17 cellular contexts compared by ENCODE assay signal in the genomic region with DNA sequence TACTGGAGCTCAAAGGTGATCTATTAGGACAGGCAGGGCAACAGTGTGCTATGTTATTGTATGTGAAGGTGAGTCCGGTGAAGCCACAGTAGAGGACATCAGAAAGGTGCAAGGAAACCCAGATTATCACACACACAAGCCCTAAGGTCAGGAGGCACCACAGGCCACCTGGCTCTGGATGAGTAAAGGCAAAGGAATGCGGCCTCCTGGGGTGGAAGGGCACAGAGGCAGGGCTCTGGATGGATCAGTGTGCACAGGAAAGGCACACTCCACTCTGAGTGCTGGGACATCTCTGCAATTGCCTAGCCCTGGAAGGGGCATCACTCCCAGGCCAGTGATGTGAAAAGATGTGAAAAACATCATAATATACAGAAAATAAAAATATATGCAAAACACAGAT.
DNase-seq lines count a peak whose midpoint lies in the region; ATAC-seq and TF ChIP-seq lines count a peak whose summit lies in the region.
"Had no signal": no experiment of that assay in that cellular context is flagged by ENCODE, and none has a peak within 500 bp of the region (broad histone marks: within the 10 kb centered on the region; RNA-seq: fewer than 3 reads in every experiment).

No MANE protein-coding gene starts in this region.

- no peaks in the 10 kb centered on the region; the same call in 1 of the 2 replicates for H3K27me3 ChIP-seq in H7 (ENCODE audit: control insufficient read depth, insufficient read depth, low read length)
- no peaks in the 10 kb centered on the region for H3K27me3 ChIP-seq in Panc1 (ENCODE audit: control insufficient read depth, insufficient read depth, low read length)
- H3K27me3 ChIP-seq: tibial artery had no signal

- H3K4me1 ChIP-seq in Panc1 (ENCODE audit: control insufficient read depth, insufficient read depth, low read length) = peaks cover 11% of the 10 kb centered on the region
- H3K4me1 ChIP-seq: tibial artery had no signal

- in situ Hi-C loops in Panc1 (cut with HindIII; ENCODE audit: low pct_unique_long_range_greater_than_20kb, low sequenced_read_pairs) = no loop called here

- POLR2A ChIA-PET in Panc1 (lab: Charles Lee) = no interaction called here

- no TSS peak for BruUV-seq in Panc1 (replicated peaks; lab: Mats Ljungman, UMichigan)

- CTCF ChIA-PET in Panc1 (lab: Charles Lee) = no interaction called here

- peaks cover 14% of the 10 kb centered on the region for H3K9me3 Mint-ChIP-seq in activated T-cell treated with anti-CD3 and anti-CD28 coated beads, Interleukin-2, amount 50 U/mL, for 24 hours

- no peaks in the 10 kb centered on the region for H3K4me1 Mint-ChIP-seq in activated T-cell treated with anti-CD3 and anti-CD28 coated beads, Interleukin-2, amount 50 U/mL, for 24 hours (ENCODE audit: low read depth)

- intact Hi-C loops in Panc1 (cut with micrococcal nuclease; ENCODE audit: unreplicated experiment) = no loop called here

- H3K4me3 Mint-ChIP-seq in activated T-cell treated with anti-CD3 and anti-CD28 coated beads, Interleukin-2, amount 50 U/mL, for 24 hours = no peak overlapping the region
- H3K4me3 Mint-ChIP-seq: CD4-positive, alpha-beta T cell had no signal

- ATAC-seq in Panc1 = peak; percentile 84
- no peak for ATAC-seq in GM21526 (IDR thresholded peaks at IDR 0.05; ENCODE audit: low FRiP score, unreplicated experiment)
- ATAC-seq in HG03520 (IDR thresholded peaks at IDR 0.05; ENCODE audit: unreplicated experiment) = no peak
- ATAC-seq: left cardiac atrium had no signal

- H3K4me3 ChIP-seq in H7 (ENCODE audit: insufficient read depth, low read depth, low read length) (no peak overlapping the region), Panc1 (ENCODE audit: low read depth in 2 of 2, low read length in 2 of 2) (no peak overlapping the region)
- H3K4me3 ChIP-seq: PC-9, tibial artery had no signal

- H3K27ac ChIP-seq in Panc1 (ENCODE audit: low read length) = peak overlapping the region; percentile 34; the same call in 1 of the 2 replicates
- H3K27ac ChIP-seq: PC-9, tibial artery, WERI-Rb-1 had no signal

- no peaks in the 10 kb centered on the region for H3K36me3 Mint-ChIP-seq in activated T-cell treated with anti-CD3 and anti-CD28 coated beads, Interleukin-2, amount 50 U/mL, for 24 hours (ENCODE audit: low read depth)

- no peaks in the 10 kb centered on the region for H3K36me3 ChIP-seq in H7 (replicated peaks; ENCODE audit: control insufficient read depth, insufficient read depth, low read length)
- no peaks in the 10 kb centered on the region for H3K36me3 ChIP-seq in Panc1 (ENCODE audit: control insufficient read depth, insufficient read depth, low read length)
- H3K36me3 ChIP-seq: tibial artery, WERI-Rb-1 had no signal

- no peaks in the 10 kb centered on the region for H3K9me3 ChIP-seq in Panc1 (ENCODE audit: control insufficient read depth, insufficient read depth, low read depth, low read length)
- H3K9me3 ChIP-seq: tibial artery had no signal

- no peak for TF ChIP-seq CTCF in Panc1 (IDR thresholded peaks at IDR 0.05)

- DNase-seq in 8988T (peak; percentile 26), H7 (peak; percentile 41), Panc1 (ENCODE audit: low read depth, low spot score) (no peak), iPS DF 4.7 (ENCODE audit: extremely low read depth, low spot score) (peak; percentile 38)
- no peak for DNase-seq in effector CD4-positive, alpha-beta T cell
- no peak for DNase-seq in activated T-cell treated with anti-CD3 and anti-CD28 coated beads, Interleukin-2, amount 50 U/mL, for 24 hours
- DNase-seq: activated CD8-positive, alpha-beta memory T cell treated with anti-CD3 and anti-CD28 coated beads for 24 hours; CD4-positive, alpha-beta T cell; GDM1; left cardiac atrium; NCI-H187; NCI-H526; tibial artery; WERI-Rb-1 had no signal

- H3K27ac Mint-ChIP-seq in activated T-cell treated with anti-CD3 and anti-CD28 coated beads, Interleukin-2, amount 50 U/mL, for 24 hours = no peak overlapping the region
- H3K27ac Mint-ChIP-seq: CD4-positive, alpha-beta T cell had no signal

- no peaks in the 10 kb centered on the region for H3K27me3 Mint-ChIP-seq in activated T-cell treated with anti-CD3 and anti-CD28 coated beads, Interleukin-2, amount 50 U/mL, for 24 hours
- H3K27me3 Mint-ChIP-seq: CD4-positive, alpha-beta T cell had no signal

Comparison
In these comparisons a context has a peak if more than half of its experiments do, and no peak if none do; other contexts are left out.
1. DNase-seq: peak in 8988T (single experiment), H7 (single experiment) and iPS DF 4.7 (single experiment); none in Panc1 (single experiment), effector CD4-positive, alpha-beta T cell (single experiment) and activated T-cell treated with anti-CD3 and anti-CD28 coated beads, Interleukin-2, amount 50 U/mL, for 24 hours (single experiment).